Comparison of ENCODE assay signal across 2 cellular contexts in genomic region chr1:212329104-212329503, GRCh38.
TF ChIP-seq lines count a peak whose summit lies in the region.

No MANE protein-coding gene starts in this region.

TF ChIP-seq in A549, 52 proteins besides CTCF, POLR2A, EP300 and RAD21:
- TF ChIP-seq MAFK (IDR thresholded peaks at IDR 0.05; ENCODE audit: partially characterized antibody) = peak; percentile 89
- TF ChIP-seq MAZ (IDR thresholded peaks at IDR 0.05; ENCODE audit: borderline replicate concordance, low read depth, low read length) = no peak

TF ChIP-seq in H1, 55 proteins besides CTCF, POLR2A, EP300 and RAD21:
- peak; percentile 15; the same call in 1 of the 2 replicates for TF ChIP-seq MAFK (IDR thresholded peaks at IDR 0.05; ENCODE audit: low read depth, low read length)
- TF ChIP-seq SIRT6 (IDR thresholded peaks at IDR 0.05; ENCODE audit: low read length) = no peak
